Comparison of ENCODE assay signal across 9 cellular contexts in genomic region chr15:23497710-23498111, GRCh38. TPM values are rescaled to one million over a fixed set of nuclear protein-coding genes. Genes with fewer than 3 reads are reported as not detected.
DNase-seq lines count a peak whose midpoint lies in the region; ATAC-seq and TF ChIP-seq lines count a peak whose summit lies in the region.
"Had no signal": no experiment of that assay in that cellular context is flagged by ENCODE, and none has a peak within 500 bp of the region (broad histone marks: within the 10 kb centered on the region; RNA-seq: fewer than 3 reads in every experiment).

No MANE protein-coding gene starts in this region.

- H3K36me3 ChIP-seq in OCI-LY3 (replicated peaks; ENCODE audit: low read depth, low read length) = no peaks in the 10 kb centered on the region

- no peak for ATAC-seq in HG02884 (IDR thresholded peaks at IDR 0.05; ENCODE audit: unreplicated experiment)
- no peak for ATAC-seq in GM21786 (IDR thresholded peaks at IDR 0.05; ENCODE audit: unreplicated experiment)

- H3K27me3 Mint-ChIP-seq in activated naive CD4-positive, alpha-beta T cell treated with anti-CD3 and anti-CD28 coated beads, Interleukin-2, amount 10 ng/mL, durations not matched to agents 7 days and 5 days = no peaks in the 10 kb centered on the region

- H3K4me3 Mint-ChIP-seq in activated naive CD4-positive, alpha-beta T cell treated with anti-CD3 and anti-CD28 coated beads, Interleukin-2, amount 10 ng/mL, durations not matched to agents 7 days and 5 days = no peak overlapping the region

- H3K36me3 Mint-ChIP-seq in activated naive CD4-positive, alpha-beta T cell treated with anti-CD3 and anti-CD28 coated beads, Interleukin-2, amount 10 ng/mL, durations not matched to agents 7 days and 5 days = no peaks in the 10 kb centered on the region

- H3K4me1 ChIP-seq in OCI-LY3 (ENCODE audit: low read length) = no peaks in the 10 kb centered on the region

- H3K79me2 ChIP-seq in OCI-LY3 (ENCODE audit: low read length) = no peaks in the 10 kb centered on the region

- no peaks in the 10 kb centered on the region for H3K4me1 Mint-ChIP-seq in activated naive CD4-positive, alpha-beta T cell treated with anti-CD3 and anti-CD28 coated beads, Interleukin-2, amount 10 ng/mL, durations not matched to agents 7 days and 5 days

- no peaks in the 10 kb centered on the region for H4K20me1 ChIP-seq in OCI-LY3 (ENCODE audit: insufficient read depth, low read length)

- no peak overlapping the region for H2AFZ ChIP-seq in OCI-LY3 (ENCODE audit: low read depth, low read length)

- H3K27ac ChIP-seq in 22Rv1 (no peak overlapping the region), OCI-LY3 (ENCODE audit: low read length) (no peak overlapping the region)
- H3K27ac ChIP-seq: epithelial cell of prostate had no signal

- no peaks in the 10 kb centered on the region for H3K9me3 Mint-ChIP-seq in activated naive CD4-positive, alpha-beta T cell treated with anti-CD3 and anti-CD28 coated beads, Interleukin-2, amount 10 ng/mL, durations not matched to agents 7 days and 5 days

- H3K4me3 ChIP-seq in OCI-LY3 (ENCODE audit: low read length) (no peak overlapping the region), fibroblast of villous mesenchyme (ENCODE audit: low read depth, low read length) (no peak overlapping the region)

- H3K9ac ChIP-seq in OCI-LY3 (ENCODE audit: low read length) = no peak overlapping the region

- POLR2A ChIA-PET in GM10248 (lab: Yijun Ruan, JAX) = no interaction called here

- peak; percentile 44 for TF ChIP-seq CTCF in 22Rv1 (IDR thresholded peaks at IDR 0.05)
- TF ChIP-seq CTCF in GM10248 (IDR thresholded peaks at IDR 0.05; ENCODE audit: control extremely low read depth, extremely low read depth, low read depth, missing control alignments) = peak; percentile 21
- peak; percentile 48 for TF ChIP-seq CTCF in OCI-LY3 (IDR thresholded peaks at IDR 0.05; ENCODE audit: low read depth, low read length)
- peak; percentile 51 for TF ChIP-seq CTCF in fibroblast of villous mesenchyme (IDR thresholded peaks at IDR 0.05; ENCODE audit: insufficient read depth, low read depth, low read length)

- no peak overlapping the region for H3K27ac Mint-ChIP-seq in activated naive CD4-positive, alpha-beta T cell treated with anti-CD3 and anti-CD28 coated beads, Interleukin-2, amount 10 ng/mL, durations not matched to agents 7 days and 5 days

- H3K4me2 ChIP-seq in OCI-LY3 (ENCODE audit: low read length) = no peak overlapping the region

- DNase-seq in GM10248 (ENCODE audit: extremely low spot score) (no peak), fibroblast of villous mesenchyme (ENCODE audit: low read depth) (peak; percentile 7)
- no peak for DNase-seq in stimulated activated naive CD4-positive, alpha-beta T cell treated with Interleukin-2 at 50 U/mL for 16 hours (lab: John Stamatoyannopoulos, UW)
- DNase-seq in activated naive CD4-positive, alpha-beta T cell treated with anti-CD3 and anti-CD28 coated beads, Interleukin-2, amount 10 ng/mL, durations not matched to agents 7 days and 5 days = no peak

- no peaks in the 10 kb centered on the region for H3K27me3 ChIP-seq in OCI-LY3 (ENCODE audit: low read depth, low read length)

- no peaks in the 10 kb centered on the region for H3K9me3 ChIP-seq in OCI-LY3 (ENCODE audit: insufficient read depth, low read length)

- CTCF ChIA-PET in GM10248 (lab: Yijun Ruan, JAX) = interaction anchor here (0.9 to 3.8 kb wide), 3 partner anchors 13 to 287 kb away, joined by 3 to 26 read pairs (median 4); no protein-coding TSS in a partner anchor
- CTCF ChIA-PET in activated naive CD4-positive, alpha-beta T cell treated with anti-CD3 and anti-CD28 coated beads, Interleukin-2, amount 10 ng/mL, durations not matched to agents 7 days and 5 days (lab: Charles Lee) = interaction anchor here (1.7 kb wide), 1 partner anchor 9 kb away, joined by 11 read pairs; no protein-coding TSS in a partner anchor

RNA-seq across cellular contexts. Expression of gene GOLGA6L2, which starts 50.7 kb away (rescaled TPM):
- not detected in 2 replicates for total RNA-seq in fibroblast of villous mesenchyme
